Comparison of ENCODE assay signal across 16 cellular contexts in the genomic region with DNA sequence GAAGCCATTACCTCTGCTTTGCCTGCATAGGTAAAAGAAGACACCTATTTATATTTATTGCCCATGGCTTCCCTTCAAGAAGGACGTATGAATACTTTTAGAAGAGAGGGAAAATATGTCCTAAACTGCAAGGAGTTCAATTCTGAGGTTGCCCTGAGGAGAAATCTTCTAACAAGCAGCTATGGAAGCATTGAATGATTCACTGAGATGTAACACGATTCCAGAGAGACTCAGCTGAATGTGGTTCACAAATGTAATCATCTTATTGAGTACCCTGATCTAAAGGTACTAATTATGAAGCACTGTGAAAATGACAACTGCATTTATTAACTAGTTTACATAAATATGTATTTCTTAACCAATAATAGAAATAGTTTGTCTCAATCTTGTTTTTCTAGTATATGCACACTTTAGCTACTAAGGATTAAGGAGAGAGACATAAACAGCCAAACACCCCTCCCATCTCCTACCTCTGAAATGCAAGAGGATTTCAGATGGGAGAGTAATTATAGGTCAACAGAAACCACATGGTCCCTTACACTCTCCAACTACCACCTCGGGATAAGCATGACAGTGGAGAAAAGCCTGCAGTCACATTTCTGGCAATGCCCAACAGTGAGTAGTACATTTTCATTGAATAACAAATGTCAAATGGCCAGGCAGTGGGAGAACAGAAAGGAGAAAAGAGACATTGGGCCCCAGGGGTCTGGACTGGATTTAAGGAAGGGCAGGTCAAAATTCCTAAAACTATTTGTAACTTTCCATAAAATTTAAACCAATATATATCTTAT.
"Had no signal": no experiment of that assay in that cellular context is flagged by ENCODE, and none has a peak within 500 bp of the region (broad histone marks: within the 10 kb centered on the region; RNA-seq: fewer than 3 reads in every experiment).

No MANE protein-coding gene starts in this region.

- H3K27me3 ChIP-seq: brain microvascular endothelial cell, left lung, neural progenitor cell, tibial artery had no signal

- ATAC-seq: activated CD8-positive, alpha-beta T cell treated with anti-CD3 and anti-CD28 coated beads, Interleukin-2, amount 10 ng/mL, durations not matched to agents 7 days and 5 days; activated naive CD8-positive, alpha-beta T cell treated with anti-CD3 and anti-CD28 coated beads, Interleukin-2, amount 50 U/mL, for 24 hours; left lung had no signal

- H3K4me3 ChIP-seq: coronary artery, left lung, neural progenitor cell, tibial artery had no signal

- H3K27ac ChIP-seq: brain microvascular endothelial cell, coronary artery, left lung, neural progenitor cell, tibial artery had no signal

- H3K4me1 ChIP-seq: left lung, neural progenitor cell, tibial artery had no signal

- H3K9ac ChIP-seq: neural progenitor cell had no signal

- H2AFZ ChIP-seq: neural progenitor cell had no signal

- DNase-seq: activated CD4-positive, alpha-beta T cell treated with anti-CD3 and anti-CD28 coated beads, Interleukin-2, amount 10 ng/mL, durations not matched to agents 7 days and 5 days; activated CD8-positive, alpha-beta memory T cell treated with anti-CD3 and anti-CD28 coated beads, Interleukin-2, amount 50 U/mL, for 4 hours; activated CD8-positive, alpha-beta T cell treated with anti-CD3 and anti-CD28 coated beads, Interleukin-2, amount 10 ng/mL, durations not matched to agents 7 days and 5 days; activated effector memory CD4-positive, alpha-beta T cell treated with Interleukin-2 at 50 U/mL for 16 hours; activated naive CD4-positive, alpha-beta T cell treated with anti-CD3 and anti-CD28 coated beads, Interleukin-2, amount 10 ng/mL, durations not matched to agents 7 days and 5 days; activated naive CD8-positive, alpha-beta T cell treated with anti-CD3 and anti-CD28 coated beads, Interleukin-2, amount 50 U/mL, for 24 hours; activated T-cell treated with anti-CD3 and anti-CD28 coated beads, Interleukin-2, amount 50 U/mL, for 48 hours; aorta; brain microvascular endothelial cell; left lung; stimulated activated CD4-positive, alpha-beta T cell treated with anti-CD3 and anti-CD28 coated beads, Interleukin-2, amount 100 ng/mL, for 24 hours; stimulated activated naive CD4-positive, alpha-beta T cell treated with Interleukin-2 at 50 U/mL for 16 hours; T1000; tibial artery had no signal

- H3K4me2 ChIP-seq: neural progenitor cell had no signal

- H3K36me3 ChIP-seq: brain microvascular endothelial cell, left lung, neural progenitor cell, tibial artery had no signal
